ENCODE assay signal across 1 cellular context in the genomic region with DNA sequence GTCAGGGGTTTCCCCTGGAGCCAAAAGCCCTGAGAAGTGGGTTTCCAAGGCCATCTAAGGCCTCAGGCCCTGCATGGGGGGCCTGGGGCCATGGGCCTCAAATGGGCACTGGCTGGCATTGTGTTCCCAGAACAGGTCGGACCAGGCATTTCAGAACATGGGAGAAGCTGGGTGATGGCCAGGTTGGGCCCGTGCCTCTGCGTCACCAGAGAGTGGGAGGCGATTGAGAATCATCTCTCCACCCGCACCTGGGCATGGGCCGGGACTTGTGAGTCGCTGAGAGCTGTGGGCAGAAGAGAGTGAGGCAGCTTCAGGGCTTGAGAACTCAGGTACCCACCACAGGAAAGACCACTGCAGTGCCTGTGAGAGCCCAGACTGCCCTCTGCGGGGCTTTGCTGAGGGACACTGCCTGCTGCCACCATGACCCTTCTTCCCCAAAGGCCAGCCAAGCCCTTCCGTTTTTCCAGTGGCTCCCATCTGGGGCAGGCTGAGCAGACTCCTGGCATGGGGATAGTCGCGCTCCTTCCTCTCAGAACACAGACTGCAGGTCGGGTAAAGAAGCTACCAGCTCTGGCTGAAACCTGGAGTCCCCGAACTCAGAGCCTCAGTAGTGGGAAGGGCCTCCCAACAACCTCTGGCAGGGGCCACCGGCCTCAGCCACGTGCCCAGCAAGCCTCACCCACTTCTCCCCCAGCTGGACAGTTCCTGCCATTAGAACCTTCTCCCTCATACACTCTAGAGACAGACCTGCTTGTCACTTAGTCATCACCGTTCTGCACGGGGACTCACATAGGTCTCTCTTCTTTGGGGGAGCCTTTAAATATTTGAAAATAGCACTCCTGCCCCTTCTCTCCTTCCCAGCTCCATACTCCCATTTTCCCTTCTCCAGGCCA.
A peak's percentile ranks its signal among the peaks of the same experiment; 100 is the strongest.
TF ChIP-seq lines count a peak whose summit lies in the region.

No MANE protein-coding gene starts in this region.

TF ChIP-seq in HCT116, 20 proteins besides CTCF, POLR2A, EP300 and RAD21 (continued from another document):
- TF ChIP-seq, protein P1, sequence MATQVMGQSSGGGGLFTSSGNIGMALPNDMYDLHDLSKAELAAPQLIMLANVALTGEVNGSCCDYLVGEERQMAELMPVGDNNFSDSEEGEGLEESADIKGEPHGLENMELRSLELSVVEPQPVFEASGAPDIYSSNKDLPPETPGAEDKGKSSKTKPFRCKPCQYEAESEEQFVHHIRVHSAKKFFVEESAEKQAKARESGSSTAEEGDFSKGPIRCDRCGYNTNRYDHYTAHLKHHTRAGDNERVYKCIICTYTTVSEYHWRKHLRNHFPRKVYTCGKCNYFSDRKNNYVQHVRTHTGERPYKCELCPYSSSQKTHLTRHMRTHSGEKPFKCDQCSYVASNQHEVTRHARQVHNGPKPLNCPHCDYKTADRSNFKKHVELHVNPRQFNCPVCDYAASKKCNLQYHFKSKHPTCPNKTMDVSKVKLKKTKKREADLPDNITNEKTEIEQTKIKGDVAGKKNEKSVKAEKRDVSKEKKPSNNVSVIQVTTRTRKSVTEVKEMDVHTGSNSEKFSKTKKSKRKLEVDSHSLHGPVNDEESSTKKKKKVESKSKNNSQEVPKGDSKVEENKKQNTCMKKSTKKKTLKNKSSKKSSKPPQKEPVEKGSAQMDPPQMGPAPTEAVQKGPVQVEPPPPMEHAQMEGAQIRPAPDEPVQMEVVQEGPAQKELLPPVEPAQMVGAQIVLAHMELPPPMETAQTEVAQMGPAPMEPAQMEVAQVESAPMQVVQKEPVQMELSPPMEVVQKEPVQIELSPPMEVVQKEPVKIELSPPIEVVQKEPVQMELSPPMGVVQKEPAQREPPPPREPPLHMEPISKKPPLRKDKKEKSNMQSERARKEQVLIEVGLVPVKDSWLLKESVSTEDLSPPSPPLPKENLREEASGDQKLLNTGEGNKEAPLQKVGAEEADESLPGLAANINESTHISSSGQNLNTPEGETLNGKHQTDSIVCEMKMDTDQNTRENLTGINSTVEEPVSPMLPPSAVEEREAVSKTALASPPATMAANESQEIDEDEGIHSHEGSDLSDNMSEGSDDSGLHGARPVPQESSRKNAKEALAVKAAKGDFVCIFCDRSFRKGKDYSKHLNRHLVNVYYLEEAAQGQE (IDR thresholded peaks at IDR 0.05; ENCODE audit: low read depth), result peak; percentile 32
TF ChIP-seq in HCT116: peak in this region for 1.
